ENCODE assay signal across 8 cellular contexts in genomic region chr4:42865572-42866189, GRCh38. TPM values are rescaled to one million over a fixed set of nuclear protein-coding genes. Genes with fewer than 3 reads are reported as not detected.
A peak's percentile ranks its signal among the peaks of the same experiment; 100 is the strongest.
DNase-seq lines count a peak whose midpoint lies in the region; ATAC-seq, FAIRE-seq and TF ChIP-seq lines count a peak whose summit lies in the region.

No MANE protein-coding gene starts in this region.

- no peaks in the 10 kb centered on the region for H3K79me2 ChIP-seq in neural progenitor cell (ENCODE audit: low read depth)

- no peak overlapping the region for H3K9ac ChIP-seq in neural progenitor cell

- H2AFZ ChIP-seq in neural progenitor cell (replicated peaks): no peak overlapping the region

- H3K4me1 ChIP-seq in A549 (no peaks in the 10 kb centered on the region), neural progenitor cell (no peaks in the 10 kb centered on the region), vagina (no peaks in the 10 kb centered on the region)

- H3K4me1 Mint-ChIP-seq in neural progenitor cell: no peaks in the 10 kb centered on the region

- TF ChIP-seq POLR2A in A549 (IDR thresholded peaks at IDR 0.05; ENCODE audit: low read length) (no peak), erythroblast (IDR thresholded peaks at IDR 0.05; ENCODE audit: low read length) (no peak), vagina (IDR thresholded peaks at IDR 0.05) (no peak)

- peak in 1 of 2 experiments; percentile 43; a peak in 1 of 6 replicates for ATAC-seq in A549
- peak; percentile 51 for ATAC-seq in HG02970 (IDR thresholded peaks at IDR 0.05; ENCODE audit: low FRiP score, unreplicated experiment)

- H3K4me3 ChIP-seq in A549 (no peak overlapping the region), GM06990 (replicated peaks; ENCODE audit: low read depth, low read length) (no peak overlapping the region), neural progenitor cell (no peak overlapping the region), vagina (no peak overlapping the region)

- H3K27ac ChIP-seq in A549 (no peak overlapping the region), neural progenitor cell (no peak overlapping the region), vagina (no peak overlapping the region)

- H3K4me3 Mint-ChIP-seq in neural progenitor cell: no peak overlapping the region

- peak; percentile 46 to 52 for TF ChIP-seq RAD21 in A549 (conservative IDR thresholded peaks at IDR 0.05 in 1 of 2, IDR thresholded peaks at IDR 0.05 in 1 of 2)

- DNase-seq in A549 (ENCODE audit: low read depth in 1 of 2, low spot score in 1 of 2) (peak; percentile 0 to 47), GM06990 (ENCODE audit: extremely low read depth, insufficient read length) (peak; percentile 14), NCI-H446 (lab: John Stamatoyannopoulos, UW) (peak; percentile 15 to 70), erythroblast (lab: John Stamatoyannopoulos, UW) (peak; percentile 54 to 71), neural progenitor cell (ENCODE audit: low spot score) (peak; percentile 70), vagina (ENCODE audit: extremely low spot score in 2 of 2) (no peak)
- peak; percentile 17 to 19 for DNase-seq in activated CD4-positive, alpha-beta T cell treated with anti-CD3 and anti-CD28 coated beads, Interleukin-2, amount 50 U/mL, for 4 hours

- intact Hi-C loops in vagina (cut with DNase I): loop anchor here (5.0 kb wide), 1 partner anchor 293 kb away; no protein-coding TSS in a partner anchor

- H3K27me3 ChIP-seq in GM06990 (replicated peaks; ENCODE audit: control insufficient read depth, insufficient read depth, low read length) (peaks cover 1% of the 10 kb centered on the region), neural progenitor cell (no peaks in the 10 kb centered on the region), vagina (no peaks in the 10 kb centered on the region)

- H3K9me3 ChIP-seq in A549 (no peaks in the 10 kb centered on the region), neural progenitor cell (ENCODE audit: low read depth) (no peaks in the 10 kb centered on the region), vagina (no peaks in the 10 kb centered on the region)

- no peak overlapping the region for H3K27ac Mint-ChIP-seq in neural progenitor cell

- no peak overlapping the region for H3K4me2 ChIP-seq in A549
- no peak overlapping the region for H3K4me2 ChIP-seq in neural progenitor cell

- no peaks in the 10 kb centered on the region for H4K20me1 ChIP-seq in neural progenitor cell (ENCODE audit: low read depth)

- CTCF ChIA-PET in A549 (lab: Yijun Ruan, JAX): interaction anchor here (0.7 to 1.6 kb wide), 7 partner anchors 10 to 299 kb away, joined by 3 to 6 read pairs (median 4); partner anchors contain the start of gene ATP8A1

- no peaks in the 10 kb centered on the region for H3K36me3 Mint-ChIP-seq in neural progenitor cell

- no peaks in the 10 kb centered on the region for H3K36me3 ChIP-seq in GM06990 (ENCODE audit: control insufficient read depth, insufficient read depth, low read length)
- H3K36me3 ChIP-seq in neural progenitor cell: no peaks in the 10 kb centered on the region
- no peaks in the 10 kb centered on the region for H3K36me3 ChIP-seq in vagina

- peak; percentile 54 for TF ChIP-seq CTCF in A549 (IDR thresholded peaks at IDR 0.05)
- peak; percentile 71 for TF ChIP-seq CTCF in GM06990 (IDR thresholded peaks at IDR 0.05; ENCODE audit: insufficient read depth, low read length, poor library complexity, severe bottlenecking)
- peak; percentile 86 for TF ChIP-seq CTCF in neural progenitor cell (IDR thresholded peaks at IDR 0.05)
- peak in 2 of 3 experiments; percentile 34 to 48 for TF ChIP-seq CTCF in vagina (IDR thresholded peaks at IDR 0.05)

- no peak for FAIRE-seq in A549 (lab: Jason Lieb, UNC)

- WGBS in A549 (ENCODE audit: missing lambda C conversion rate): 12% methylated on average over 3 of the region's 3 CpGs

- TF ChIP-seq EP300 in A549 (IDR thresholded peaks at IDR 0.05): no peak

- no peaks in the 10 kb centered on the region for H3F3A ChIP-seq in neural progenitor cell (ENCODE audit: low read depth)

- POLR2A ChIA-PET in A549 (lab: Yijun Ruan, JAX): no interaction called here

- no peaks in the 10 kb centered on the region for H3K9me3 Mint-ChIP-seq in neural progenitor cell

- peaks cover 2% of the 10 kb centered on the region for H3K27me3 Mint-ChIP-seq in neural progenitor cell (ENCODE audit: insufficient read depth, low read depth)

TF ChIP-seq in A549, 52 proteins besides CTCF, POLR2A, EP300 and RAD21:
- TF ChIP-seq CHD4 (IDR thresholded peaks at IDR 0.05; ENCODE audit: borderline replicate concordance): no peak
- TF ChIP-seq HES2 (IDR thresholded peaks at IDR 0.05): no peak
- no peak for TF ChIP-seq RCOR1 (IDR thresholded peaks at IDR 0.05; ENCODE audit: low read depth, low read length)
- TF ChIP-seq SMC3 (IDR thresholded peaks at IDR 0.05): peak; percentile 31; the same call in 1 of the 3 replicates
- TF ChIP-seq PHF8 (IDR thresholded peaks at IDR 0.05; ENCODE audit: borderline replicate concordance, low read depth): no peak

RNA-seq across cellular contexts. Expression of gene GRXCR1, which starts 26.8 kb away (rescaled TPM):
- polyA plus RNA-seq in A549 (2011; rRNA removed) (not detected in 2 replicates), A549 (2017; fragmentation: RNase III; extraction: RNeasy Plus Mini Kit Qiagen cat#74134 plus additional on column Dnase treatment) (not detected in 3 replicates)
- not detected in 2 replicates for polyA plus RNA-seq in A549 (2012; cell fraction: cytosol; rRNA removed)
- polyA plus RNA-seq in A549 (2012; cell fraction: nucleus; rRNA removed): not detected in 2 replicates
- not detected in 2 replicates for polyA minus RNA-seq in A549 (2011; rRNA and poly(A)+ RNA removed)
- total RNA-seq in neural progenitor cell (ENCODE audit: low replicate concordance) (not detected in 2 replicates), vagina (not detected)

Comparison
In these comparisons a context has a peak if more than half of its experiments do, and no peak if none do; other contexts are left out.
1. DNase-seq: peak in A549 (2 of 2), GM06990 (single experiment), NCI-H446 (2 of 2), activated CD4-positive, alpha-beta T cell treated with anti-CD3 and anti-CD28 coated beads, Interleukin-2, amount 50 U/mL, for 4 hours (2 of 2), erythroblast (2 of 2) and neural progenitor cell (single experiment); none in vagina (0 of 2).
2. Peak in every context shown above with its lines, with median percentiles within 50 percentile points of each other: CTCF ChIP-seq.